Comparison of ENCODE assay signal across 18 cellular contexts in genomic region chr1:2474933-2475371, GRCh38. TPM values are rescaled to one million over a fixed set of nuclear protein-coding genes. Genes with fewer than 3 reads are reported as not detected.
A peak's percentile ranks its signal among the peaks of the same experiment; 100 is the strongest.
DNase-seq lines count a peak whose midpoint lies in the region; ATAC-seq and TF ChIP-seq lines count a peak whose summit lies in the region.
"Had no signal": no experiment of that assay in that cellular context is flagged by ENCODE, and none has a peak within 500 bp of the region (broad histone marks: within the 10 kb centered on the region; RNA-seq: fewer than 3 reads in every experiment).

No MANE protein-coding gene starts in this region.

- POLR2A ChIA-PET in Panc1 (lab: Charles Lee) = no interaction called here

- ATAC-seq in Panc1 (peak; percentile 46), right cardiac atrium (peak; percentile 36 to 45), psoas muscle (peak; percentile 46 to 79 (median 78)), GM21529 (IDR thresholded peaks at IDR 0.05; ENCODE audit: unreplicated experiment) (no peak), HG02852 (IDR thresholded peaks at IDR 0.05; ENCODE audit: unreplicated experiment) (no peak), HG03108 (IDR thresholded peaks at IDR 0.05; ENCODE audit: unreplicated experiment) (no peak)

- in situ Hi-C loops in Panc1 (cut with HindIII; ENCODE audit: low pct_unique_long_range_greater_than_20kb, low sequenced_read_pairs) = no loop called here

- TF ChIP-seq CTCF in C4-2B (conservative IDR thresholded peaks at IDR 0.05) = no peak
- TF ChIP-seq CTCF in Panc1 (IDR thresholded peaks at IDR 0.05) = no peak
- TF ChIP-seq CTCF in psoas muscle (IDR thresholded peaks at IDR 0.05) = no peak

- no peak for DNase-seq in Panc1 (ENCODE audit: low read depth, low spot score)
- DNase-seq in right cardiac atrium = peak in 1 of 3 donors; percentile 61
- DNase-seq in psoas muscle = peak in 1 of 2 donors; percentile 62
- no peak for DNase-seq in SJCRH30
- DNase-seq: activated CD4-positive, alpha-beta T cell treated with anti-CD3 and anti-CD28 coated beads, Interleukin-2, amount 50 U/mL, for 48 hours; activated naive CD4-positive, alpha-beta T cell treated with anti-CD3 and anti-CD28 coated beads, Interleukin-2, amount 10 ng/mL, durations not matched to agents 7 days and 5 days; COR-L47; NCI-H2107; NCI-H69; stimulated activated CD4-positive, alpha-beta T cell treated with anti-CD3 and anti-CD28 coated beads, Interleukin-2, amount 100 ng/mL, for 48 hours; T-helper 1 cell had no signal

- no peaks in the 10 kb centered on the region for H3K9me3 ChIP-seq in Panc1 (ENCODE audit: control insufficient read depth, insufficient read depth, low read depth, low read length)
- no peaks in the 10 kb centered on the region for H3K9me3 ChIP-seq in right cardiac atrium (ENCODE audit: control insufficient read depth, low read length)
- no peaks in the 10 kb centered on the region for H3K9me3 ChIP-seq in psoas muscle
- H3K9me3 ChIP-seq in SJCRH30 (replicated peaks) = no peaks in the 10 kb centered on the region

- H3K27ac ChIP-seq in C4-2B = peak overlapping the region; percentile 35
- H3K27ac ChIP-seq in Panc1 (ENCODE audit: low read length) = peak overlapping the region; percentile 79
- H3K27ac ChIP-seq in right cardiac atrium (ENCODE audit: low read length) = no peak overlapping the region
- H3K27ac ChIP-seq in psoas muscle = no peak overlapping the region
- no peak overlapping the region for H3K27ac ChIP-seq in SJCRH30
- H3K27ac ChIP-seq: epithelial cell of prostate had no signal

- no TSS peak for BruUV-seq in Panc1 (replicated peaks; lab: Mats Ljungman, UMichigan)

- CTCF ChIA-PET in Panc1 (lab: Charles Lee) = no interaction called here

- peaks cover 88% of the 10 kb centered on the region for H3K4me1 ChIP-seq in Panc1 (ENCODE audit: control insufficient read depth, insufficient read depth, low read length)
- H3K4me1 ChIP-seq in right cardiac atrium (ENCODE audit: control insufficient read depth, insufficient read depth, low read length) = no peaks in the 10 kb centered on the region
- peaks cover 6% of the 10 kb centered on the region for H3K4me1 ChIP-seq in psoas muscle
- no peaks in the 10 kb centered on the region for H3K4me1 ChIP-seq in SJCRH30

- no peaks in the 10 kb centered on the region for H3K36me3 ChIP-seq in Panc1 (ENCODE audit: control insufficient read depth, insufficient read depth, low read length)
- H3K36me3 ChIP-seq in psoas muscle (ENCODE audit: insufficient read depth in 1 of 2, low read depth in 1 of 2) = no peaks in the 10 kb centered on the region
- no peaks in the 10 kb centered on the region for H3K36me3 ChIP-seq in SJCRH30

- no peaks in the 10 kb centered on the region for H3K27me3 ChIP-seq in Panc1 (ENCODE audit: control insufficient read depth, insufficient read depth, low read length)
- no peaks in the 10 kb centered on the region for H3K27me3 ChIP-seq in right cardiac atrium (ENCODE audit: control insufficient read depth, insufficient read depth)
- H3K27me3 ChIP-seq in psoas muscle (ENCODE audit: insufficient read depth in 3 of 3, low read length in 2 of 3) = peaks cover 0 to 15% (median 0%) of the 10 kb centered on the region in 3 donors
- H3K27me3 ChIP-seq in SJCRH30 = peaks cover 78% of the 10 kb centered on the region

- no peak overlapping the region for H3K4me3 ChIP-seq in Panc1 (ENCODE audit: low read depth in 2 of 2, low read length in 2 of 2)
- H3K4me3 ChIP-seq in right cardiac atrium (ENCODE audit: low read length) = no peak overlapping the region
- no peak overlapping the region for H3K4me3 ChIP-seq in psoas muscle
- H3K4me3 ChIP-seq in SJCRH30 = no peak overlapping the region

- WGBS in right cardiac atrium = 42% methylated on average over 13 of the region's 13 CpGs
- 16 to 27% (median 21%) methylated on average over 10 to 13 of the region's 13 CpGs for WGBS in psoas muscle, 3 donors

- intact Hi-C loops in Panc1 (cut with micrococcal nuclease; ENCODE audit: unreplicated experiment) (loop anchor here (10.0 kb wide), 1 partner anchor 60 kb away; the partner anchor contains the start of gene PEX10), right cardiac atrium (cut with DNase I) (no loop called here), psoas muscle (cut with DNase I) (no loop called here)

RNA-seq across cellular contexts. Expression of gene PLCH2, which starts 1.1 kb away (rescaled TPM):
- total RNA-seq in Panc1 (2021; ENCODE audit: unreplicated experiment) (41.2 TPM), right cardiac atrium (under 1 TPM in 3 of 4 donors, not detected in 1; 0.08 to 0.64 (median 0.09) TPM), psoas muscle (under 1 TPM; 0.04 to 0.60 (median 0.13) TPM)
- polyA plus RNA-seq in Panc1 (2012; ENCODE audit: insufficient read length) = 69.7 TPM
- polyA plus RNA-seq in right cardiac atrium (0.16 TPM), psoas muscle (under 1 TPM in 2 of 3 donors, not detected in 1; 0.05 to 0.12 TPM)
- 0.22 and 0.56 TPM in 2 replicates for total RNA-seq in SJCRH30 (2014; rRNA removed; shearing (Covaris generic))

RNA-seq across cellular contexts. Expression of gene PANK4, which starts 51.4 kb away (rescaled TPM):
- total RNA-seq in Panc1 (2021; ENCODE audit: unreplicated experiment) (35.9 TPM), right cardiac atrium (10 to 100 TPM; 35.2 to 51.3 (median 45.1) TPM), psoas muscle (10 to 100 TPM; 29.0 to 45.1 (median 35.3) TPM)
- polyA plus RNA-seq in Panc1 (2012; ENCODE audit: insufficient read length) = 26.7 TPM
- polyA plus RNA-seq in right cardiac atrium (38.7 TPM), psoas muscle (10 to 100 TPM; 30.3 to 32.4 (median 31.9) TPM)
- 42.1 and 48.8 TPM in 2 replicates for total RNA-seq in SJCRH30 (2014; rRNA removed; shearing (Covaris generic))

RNA-seq across cellular contexts. Expression of gene HES5, which starts 55.1 kb away (rescaled TPM):
- total RNA-seq in Panc1 (2021; ENCODE audit: unreplicated experiment) (not detected), right cardiac atrium (1 to 10 TPM in 2 of 4 donors, under 1 TPM in 2; 0.61 to 1.8 (median 1.2) TPM), psoas muscle (under 1 TPM; 0.18 to 0.77 (median 0.45) TPM)
- polyA plus RNA-seq in Panc1 (2012; ENCODE audit: insufficient read length) = not detected
- polyA plus RNA-seq in right cardiac atrium (0.52 TPM), psoas muscle (under 1 TPM in 2 of 3 donors, not detected in 1; 0.13 to 0.14 TPM)
- total RNA-seq in SJCRH30 (2014; rRNA removed; shearing (Covaris generic)) = not detected in 2 replicates
- total RNA-seq: glomerular endothelial cell had no signal
- polyA plus RNA-seq: IgD-negative memory B cell had no signal

Comparison
In these comparisons a context has a peak if more than half of its experiments do, and no peak if none do; other contexts are left out.
1. H3K27ac ChIP-seq: peak in C4-2B (single experiment) and Panc1 (single experiment); none in right cardiac atrium (single experiment), psoas muscle (single experiment) and SJCRH30 (single experiment).
2. ATAC-seq: peak in Panc1 (single experiment), right cardiac atrium (2 of 2) and psoas muscle (4 of 4); none in GM21529 (single experiment), HG02852 (single experiment) and HG03108 (single experiment).
3. RNA of gene PLCH2, which starts 1.1 kb away (total RNA-seq): 41.2 TPM in Panc1 (single experiment); 0.22 to 0.56 TPM in SJCRH30, 0.04 to 0.60 TPM in psoas muscle and 0.08 to 0.64 TPM in right cardiac atrium; every median in the first group is over 10 times any median in the second.